ENCODE assay signal across 1 cellular context in genomic region chr20:45347936-45348809, GRCh38.
TF ChIP-seq lines count a peak whose summit lies in the region.

Gene SDC4, minus strand, starts transcription at chr20:45348424. Its CDS starts 40 bp downstream, at chr20:45348384.

TF ChIP-seq in IMR-90, 13 proteins besides CTCF, POLR2A, EP300 and RAD21 (continued from another document):
- TF ChIP-seq USF2 (IDR thresholded peaks at IDR 0.05; ENCODE audit: low read depth, low read length), result no peak
- TF ChIP-seq CHD1 (IDR thresholded peaks at IDR 0.05; ENCODE audit: low read depth, low read length), result 0 out of 2 replicates have a peak, but pooled peaks have one; percentile 41
